Comparison of ENCODE assay signal across 9 cellular contexts in the genomic region with DNA sequence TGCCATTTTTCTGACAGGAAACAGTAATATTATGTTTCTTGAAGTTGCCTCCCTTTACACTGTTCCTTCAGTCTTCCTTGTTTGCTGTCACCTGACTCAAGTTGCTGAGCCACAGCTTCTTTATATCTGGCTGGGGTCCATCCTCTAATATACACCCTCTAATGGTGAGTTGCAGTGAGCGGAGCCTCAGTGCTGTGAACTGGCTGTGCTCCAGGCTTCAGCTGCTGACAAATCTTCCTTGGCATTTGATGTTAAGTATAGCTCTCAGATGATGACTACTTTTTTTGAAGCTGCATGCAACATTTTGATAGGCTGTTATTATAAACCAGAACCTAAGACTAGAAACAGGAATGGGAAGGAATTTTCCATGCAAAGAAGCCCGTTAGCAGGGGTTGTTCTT.
DNase-seq lines count a peak whose midpoint lies in the region; ATAC-seq, FAIRE-seq and TF ChIP-seq lines count a peak whose summit lies in the region.
"Had no signal": no experiment of that assay in that cellular context is flagged by ENCODE, and none has a peak within 500 bp of the region (broad histone marks: within the 10 kb centered on the region; RNA-seq: fewer than 3 reads in every experiment).

No MANE protein-coding gene starts in this region.

- H3K36me3 ChIP-seq in astrocyte (ENCODE audit: insufficient read depth, low read length) (no peaks in the 10 kb centered on the region), colonic mucosa (no peaks in the 10 kb centered on the region)

- H3K9ac ChIP-seq in astrocyte (ENCODE audit: low read length) (no peak overlapping the region), colonic mucosa (ENCODE audit: low read depth in 2 of 2, low read length in 2 of 2) (no peak overlapping the region)

- TF ChIP-seq CTCF in astrocyte (IDR thresholded peaks at IDR 0.05; ENCODE audit: insufficient read depth, low read depth, low read length) = no peak
- TF ChIP-seq CTCF in GM13976 (IDR thresholded peaks at IDR 0.05; ENCODE audit: borderline replicate concordance, control extremely low read depth, extremely low read depth, insufficient read depth, missing control alignments) = no peak
- no peak for TF ChIP-seq CTCF in colonic mucosa (IDR thresholded peaks at IDR 0.05)
- no peak for TF ChIP-seq CTCF in nephron progenitor cell (IDR thresholded peaks at IDR 0.05)

- H3K9me3 Mint-ChIP-seq in astrocyte (ENCODE audit: unreplicated experiment) (no peaks in the 10 kb centered on the region), nephron progenitor cell (no peaks in the 10 kb centered on the region)

- H3K27me3 Mint-ChIP-seq in astrocyte (ENCODE audit: low read depth, unreplicated experiment) (no peaks in the 10 kb centered on the region), nephron progenitor cell (ENCODE audit: low read depth, poor library complexity) (no peaks in the 10 kb centered on the region)
- H3K27me3 Mint-ChIP-seq: central memory CD8-positive, alpha-beta T cell had no signal

- H3K36me3 Mint-ChIP-seq in astrocyte (ENCODE audit: low read depth, unreplicated experiment) = no peaks in the 10 kb centered on the region
- no peaks in the 10 kb centered on the region for H3K36me3 Mint-ChIP-seq in nephron progenitor cell (ENCODE audit: low read depth)

- DNase-seq in NCI-H345 (lab: John Stamatoyannopoulos, UW) = peak; percentile 9
- DNase-seq in NCI-H345 treated with DMSO at 0.1 percent for 48 hours (lab: John Stamatoyannopoulos, UW; ENCODE audit: unreplicated experiment) = no peak
- DNase-seq in astrocyte (ENCODE audit: low read depth) = peak; percentile 69
- DNase-seq in left cardiac atrium = peak; percentile 28
- peak; percentile 31 for DNase-seq in stromal cell of bone marrow (ENCODE audit: low read depth)
- no peak for DNase-seq in GM13976 (ENCODE audit: low spot score)
- DNase-seq in colonic mucosa = no peak
- no peak for DNase-seq in nephron progenitor cell

- H3K27ac ChIP-seq in astrocyte (ENCODE audit: low read depth, low read length) = no peak overlapping the region
- H3K27ac ChIP-seq in colonic mucosa = no peak overlapping the region

- H3K4me3 ChIP-seq in astrocyte (ENCODE audit: insufficient read depth, low read depth, low read length) (no peak overlapping the region), colonic mucosa (no peak overlapping the region)

- no peak for FAIRE-seq in astrocyte (lab: Jason Lieb, UNC)

- no peaks in the 10 kb centered on the region for H4K20me1 ChIP-seq in astrocyte (ENCODE audit: insufficient read depth, low read length)

- H3K27me3 ChIP-seq in astrocyte (ENCODE audit: insufficient read depth, low read length) (no peaks in the 10 kb centered on the region), colonic mucosa (no peaks in the 10 kb centered on the region)

- no peak overlapping the region for H3K27ac Mint-ChIP-seq in astrocyte (ENCODE audit: unreplicated experiment)
- H3K27ac Mint-ChIP-seq in nephron progenitor cell = no peak overlapping the region

- H2AFZ ChIP-seq in astrocyte (ENCODE audit: low read depth, low read length) = no peak overlapping the region

- peaks cover 6% of the 10 kb centered on the region for H3K4me1 ChIP-seq in astrocyte (ENCODE audit: insufficient read depth, low read length)
- no peaks in the 10 kb centered on the region for H3K4me1 ChIP-seq in colonic mucosa

- H3K79me2 ChIP-seq in astrocyte (ENCODE audit: insufficient read depth, low read length) = no peaks in the 10 kb centered on the region

- intact Hi-C loops in left cardiac atrium (cut with DNase I) (no loop called here), colonic mucosa (cut with DNase I) (no loop called here)

- peaks cover 4% of the 10 kb centered on the region for H3K4me1 Mint-ChIP-seq in astrocyte (ENCODE audit: low read depth, unreplicated experiment)
- peaks cover 18% of the 10 kb centered on the region for H3K4me1 Mint-ChIP-seq in nephron progenitor cell
- H3K4me1 Mint-ChIP-seq: central memory CD8-positive, alpha-beta T cell had no signal

- in situ Hi-C loops in GM13976 (cut with MboI; ENCODE audit: low sequenced_read_pairs, unreplicated experiment) = no loop called here

- H3K9me3 ChIP-seq in astrocyte (ENCODE audit: insufficient read depth, low read depth, low read length) (no peaks in the 10 kb centered on the region), colonic mucosa (no peaks in the 10 kb centered on the region)

- ATAC-seq in left cardiac atrium = peak; percentile 55 to 91

- H3K4me2 ChIP-seq in astrocyte (ENCODE audit: low read length) = no peak overlapping the region

- H3K4me3 Mint-ChIP-seq in astrocyte (ENCODE audit: unreplicated experiment) = no peak overlapping the region
- H3K4me3 Mint-ChIP-seq in nephron progenitor cell = no peak overlapping the region
- H3K4me3 Mint-ChIP-seq: central memory CD8-positive, alpha-beta T cell had no signal

Comparison
In these comparisons a context has a peak if more than half of its experiments do, and no peak if none do; other contexts are left out.
1. DNase-seq: peak in NCI-H345 (single experiment), astrocyte (single experiment), left cardiac atrium (single experiment) and stromal cell of bone marrow (single experiment); none in NCI-H345 treated with DMSO at 0.1 percent for 48 hours (single experiment), GM13976 (single experiment), colonic mucosa (single experiment) and nephron progenitor cell (single experiment).